ENCODE assay signal across 1 cellular context in the genomic region with DNA sequence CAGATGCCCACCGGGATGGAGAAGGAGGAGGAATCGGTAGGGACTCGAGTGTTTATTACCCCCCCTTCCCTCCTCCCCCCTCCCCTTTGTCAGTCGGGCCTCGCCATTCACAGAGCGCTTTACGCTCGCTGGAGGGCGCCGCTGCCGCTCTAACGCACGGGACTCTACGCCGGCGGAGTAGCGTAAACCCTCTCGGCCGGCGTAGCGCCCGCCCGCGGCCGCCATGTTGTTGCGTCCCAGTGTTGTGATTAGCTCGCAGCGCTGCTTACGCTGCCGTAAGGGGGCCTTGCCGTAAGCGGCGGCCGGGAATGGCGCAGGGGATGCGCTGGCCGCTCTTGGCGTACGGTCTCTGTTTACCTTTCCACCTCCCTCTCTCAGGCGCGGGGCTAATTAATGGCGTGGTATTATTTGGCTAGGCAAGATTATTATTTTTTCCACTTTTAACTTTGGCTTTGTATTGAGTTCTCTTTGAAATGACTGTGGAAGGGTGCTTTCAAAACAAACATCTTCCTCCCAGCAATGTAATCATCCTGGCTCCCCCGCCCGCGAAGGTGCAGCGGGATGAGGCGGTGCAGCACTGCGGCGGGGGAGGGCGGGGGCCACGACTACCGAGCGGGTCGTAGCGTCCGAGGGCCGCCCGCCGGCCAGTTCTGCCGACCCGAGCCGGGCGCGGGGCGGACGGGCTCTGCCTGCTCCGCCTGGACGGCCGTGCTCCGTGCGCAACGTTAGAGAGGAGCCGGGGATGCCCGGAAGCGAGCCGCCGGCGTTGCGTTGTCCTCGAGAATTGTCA.
TF ChIP-seq lines count a peak whose summit lies in the region.

No MANE protein-coding gene starts in this region.

TF ChIP-seq in K562, 482 proteins besides CTCF, POLR2A, EP300 and RAD21 (continued from another document and continues in another):
- TF ChIP-seq, protein P1, sequence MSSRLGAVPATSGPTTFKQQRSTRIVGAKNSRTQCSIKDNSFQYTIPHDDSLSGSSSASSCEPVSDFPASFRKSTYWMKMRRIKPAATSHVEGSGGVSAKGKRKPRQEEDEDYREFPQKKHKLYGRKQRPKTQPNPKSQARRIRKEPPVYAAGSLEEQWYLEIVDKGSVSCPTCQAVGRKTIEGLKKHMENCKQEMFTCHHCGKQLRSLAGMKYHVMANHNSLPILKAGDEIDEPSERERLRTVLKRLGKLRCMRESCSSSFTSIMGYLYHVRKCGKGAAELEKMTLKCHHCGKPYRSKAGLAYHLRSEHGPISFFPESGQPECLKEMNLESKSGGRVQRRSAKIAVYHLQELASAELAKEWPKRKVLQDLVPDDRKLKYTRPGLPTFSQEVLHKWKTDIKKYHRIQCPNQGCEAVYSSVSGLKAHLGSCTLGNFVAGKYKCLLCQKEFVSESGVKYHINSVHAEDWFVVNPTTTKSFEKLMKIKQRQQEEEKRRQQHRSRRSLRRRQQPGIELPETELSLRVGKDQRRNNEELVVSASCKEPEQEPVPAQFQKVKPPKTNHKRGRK (tag; IDR thresholded peaks at IDR 0.05): no peak; the same call in 1 of the 2 replicates
- peak; percentile 13 for TF ChIP-seq NEUROD1 (IDR thresholded peaks at IDR 0.05; ENCODE audit: borderline replicate concordance, low read depth, low read length, partially characterized antibody)
- TF ChIP-seq, protein P2, sequence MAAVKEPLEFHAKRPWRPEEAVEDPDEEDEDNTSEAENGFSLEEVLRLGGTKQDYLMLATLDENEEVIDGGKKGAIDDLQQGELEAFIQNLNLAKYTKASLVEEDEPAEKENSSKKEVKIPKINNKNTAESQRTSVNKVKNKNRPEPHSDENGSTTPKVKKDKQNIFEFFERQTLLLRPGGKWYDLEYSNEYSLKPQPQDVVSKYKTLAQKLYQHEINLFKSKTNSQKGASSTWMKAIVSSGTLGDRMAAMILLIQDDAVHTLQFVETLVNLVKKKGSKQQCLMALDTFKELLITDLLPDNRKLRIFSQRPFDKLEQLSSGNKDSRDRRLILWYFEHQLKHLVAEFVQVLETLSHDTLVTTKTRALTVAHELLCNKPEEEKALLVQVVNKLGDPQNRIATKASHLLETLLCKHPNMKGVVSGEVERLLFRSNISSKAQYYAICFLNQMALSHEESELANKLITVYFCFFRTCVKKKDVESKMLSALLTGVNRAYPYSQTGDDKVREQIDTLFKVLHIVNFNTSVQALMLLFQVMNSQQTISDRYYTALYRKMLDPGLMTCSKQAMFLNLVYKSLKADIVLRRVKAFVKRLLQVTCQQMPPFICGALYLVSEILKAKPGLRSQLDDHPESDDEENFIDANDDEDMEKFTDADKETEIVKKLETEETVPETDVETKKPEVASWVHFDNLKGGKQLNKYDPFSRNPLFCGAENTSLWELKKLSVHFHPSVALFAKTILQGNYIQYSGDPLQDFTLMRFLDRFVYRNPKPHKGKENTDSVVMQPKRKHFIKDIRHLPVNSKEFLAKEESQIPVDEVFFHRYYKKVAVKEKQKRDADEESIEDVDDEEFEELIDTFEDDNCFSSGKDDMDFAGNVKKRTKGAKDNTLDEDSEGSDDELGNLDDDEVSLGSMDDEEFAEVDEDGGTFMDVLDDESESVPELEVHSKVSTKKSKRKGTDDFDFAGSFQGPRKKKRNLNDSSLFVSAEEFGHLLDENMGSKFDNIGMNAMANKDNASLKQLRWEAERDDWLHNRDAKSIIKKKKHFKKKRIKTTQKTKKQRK (IDR thresholded peaks at IDR 0.05; ENCODE audit: borderline replicate concordance, low read depth, low read length): no peak
- 0 out of 2 replicates have a peak, but pooled peaks have one; percentile 71 for TF ChIP-seq TARDBP (IDR thresholded peaks at IDR 0.05)
- peak; percentile 50 for TF ChIP-seq KDM5B (IDR thresholded peaks at IDR 0.05; ENCODE audit: insufficient replicate concordance, low read depth, low read length)
- TF ChIP-seq STAT5A (IDR thresholded peaks at IDR 0.05; ENCODE audit: borderline replicate concordance, low read length): no peak
- TF ChIP-seq RFX5 (IDR thresholded peaks at IDR 0.05; ENCODE audit: low read depth, low read length): no peak
- TF ChIP-seq, protein P3, sequence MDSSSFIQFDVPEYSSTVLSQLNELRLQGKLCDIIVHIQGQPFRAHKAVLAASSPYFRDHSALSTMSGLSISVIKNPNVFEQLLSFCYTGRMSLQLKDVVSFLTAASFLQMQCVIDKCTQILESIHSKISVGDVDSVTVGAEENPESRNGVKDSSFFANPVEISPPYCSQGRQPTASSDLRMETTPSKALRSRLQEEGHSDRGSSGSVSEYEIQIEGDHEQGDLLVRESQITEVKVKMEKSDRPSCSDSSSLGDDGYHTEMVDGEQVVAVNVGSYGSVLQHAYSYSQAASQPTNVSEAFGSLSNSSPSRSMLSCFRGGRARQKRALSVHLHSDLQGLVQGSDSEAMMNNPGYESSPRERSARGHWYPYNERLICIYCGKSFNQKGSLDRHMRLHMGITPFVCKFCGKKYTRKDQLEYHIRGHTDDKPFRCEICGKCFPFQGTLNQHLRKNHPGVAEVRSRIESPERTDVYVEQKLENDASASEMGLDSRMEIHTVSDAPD (CRISPR knock-in tag; IDR thresholded peaks at IDR 0.05): no peak
- TF ChIP-seq ARID1B (IDR thresholded peaks at IDR 0.05): peak; percentile 28; the same call in 1 of the 2 replicates
- TF ChIP-seq RCOR1 (IDR thresholded peaks at IDR 0.05; ENCODE audit: borderline replicate concordance in 1 of 2, low read depth in 2 of 2, low read length in 2 of 2): no peak; a peak in 2 of 4 replicates
- no peak for TF ChIP-seq OTX1 (CRISPR knock-in tag; IDR thresholded peaks at IDR 0.05)
- TF ChIP-seq, protein P4, sequence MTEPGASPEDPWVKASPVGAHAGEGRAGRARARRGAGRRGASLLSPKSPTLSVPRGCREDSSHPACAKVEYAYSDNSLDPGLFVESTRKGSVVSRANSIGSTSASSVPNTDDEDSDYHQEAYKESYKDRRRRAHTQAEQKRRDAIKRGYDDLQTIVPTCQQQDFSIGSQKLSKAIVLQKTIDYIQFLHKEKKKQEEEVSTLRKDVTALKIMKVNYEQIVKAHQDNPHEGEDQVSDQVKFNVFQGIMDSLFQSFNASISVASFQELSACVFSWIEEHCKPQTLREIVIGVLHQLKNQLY (CRISPR knock-in tag; conservative IDR thresholded peaks at IDR 0.05): no peak
- TF ChIP-seq, protein P5, sequence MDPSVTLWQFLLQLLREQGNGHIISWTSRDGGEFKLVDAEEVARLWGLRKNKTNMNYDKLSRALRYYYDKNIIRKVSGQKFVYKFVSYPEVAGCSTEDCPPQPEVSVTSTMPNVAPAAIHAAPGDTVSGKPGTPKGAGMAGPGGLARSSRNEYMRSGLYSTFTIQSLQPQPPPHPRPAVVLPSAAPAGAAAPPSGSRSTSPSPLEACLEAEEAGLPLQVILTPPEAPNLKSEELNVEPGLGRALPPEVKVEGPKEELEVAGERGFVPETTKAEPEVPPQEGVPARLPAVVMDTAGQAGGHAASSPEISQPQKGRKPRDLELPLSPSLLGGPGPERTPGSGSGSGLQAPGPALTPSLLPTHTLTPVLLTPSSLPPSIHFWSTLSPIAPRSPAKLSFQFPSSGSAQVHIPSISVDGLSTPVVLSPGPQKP (CRISPR knock-in tag; IDR thresholded peaks at IDR 0.05): no peak
- TF ChIP-seq SRF (CRISPR knock-in tag; IDR thresholded peaks at IDR 0.05): no peak
- TF ChIP-seq PTTG1 (tag; IDR thresholded peaks at IDR 0.05; ENCODE audit: low read depth): no peak
- TF ChIP-seq RBM39 (optimal IDR thresholded peaks at IDR 0.05; ENCODE audit: low read depth, low read length): no peak
- no peak for TF ChIP-seq GTF2F1 (IDR thresholded peaks at IDR 0.05; ENCODE audit: low read depth, low read length)
- no peak for TF ChIP-seq ZNF589 (CRISPR knock-in tag; IDR thresholded peaks at IDR 0.05; ENCODE audit: low read depth)
- TF ChIP-seq ZNF766 (CRISPR knock-in tag; conservative IDR thresholded peaks at IDR 0.05): no peak; the same call in 1 of the 2 replicates
- no peak for TF ChIP-seq ILK (tag; IDR thresholded peaks at IDR 0.05; ENCODE audit: borderline replicate concordance, low read depth)
- TF ChIP-seq RFX1 (IDR thresholded peaks at IDR 0.05): no peak
- no peak for TF ChIP-seq ZC3H4 (CRISPR knock-in tag; IDR thresholded peaks at IDR 0.05; ENCODE audit: borderline replicate concordance)
- peak; percentile 2; the same call in 1 of the 2 replicates for TF ChIP-seq HOXB6 (CRISPR knock-in tag; IDR thresholded peaks at IDR 0.05; ENCODE audit: borderline replicate concordance)
- no peak for TF ChIP-seq NCOA2 (IDR thresholded peaks at IDR 0.05; ENCODE audit: partially characterized antibody in 2 of 2)
- no peak for TF ChIP-seq CHCHD3 (CRISPR knock-in tag; IDR thresholded peaks at IDR 0.05)
- TF ChIP-seq, protein P6, sequence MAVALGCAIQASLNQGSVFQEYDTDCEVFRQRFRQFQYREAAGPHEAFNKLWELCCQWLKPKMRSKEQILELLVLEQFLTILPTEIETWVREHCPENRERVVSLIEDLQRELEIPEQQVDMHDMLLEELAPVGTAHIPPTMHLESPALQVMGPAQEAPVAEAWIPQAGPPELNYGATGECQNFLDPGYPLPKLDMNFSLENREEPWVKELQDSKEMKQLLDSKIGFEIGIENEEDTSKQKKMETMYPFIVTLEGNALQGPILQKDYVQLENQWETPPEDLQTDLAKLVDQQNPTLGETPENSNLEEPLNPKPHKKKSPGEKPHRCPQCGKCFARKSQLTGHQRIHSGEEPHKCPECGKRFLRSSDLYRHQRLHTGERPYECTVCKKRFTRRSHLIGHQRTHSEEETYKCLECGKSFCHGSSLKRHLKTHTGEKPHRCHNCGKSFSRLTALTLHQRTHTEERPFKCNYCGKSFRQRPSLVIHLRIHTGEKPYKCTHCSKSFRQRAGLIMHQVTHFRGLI (CRISPR knock-in tag; IDR thresholded peaks at IDR 0.05): no peak
- no peak for TF ChIP-seq XRCC4 (IDR thresholded peaks at IDR 0.05; ENCODE audit: extremely low read depth, insufficient read depth, insufficient read length)
- TF ChIP-seq BRCA1 (IDR thresholded peaks at IDR 0.05): no peak
- TF ChIP-seq BRCA1 (CRISPR knock-in tag; IDR thresholded peaks at IDR 0.05): no peak
- TF ChIP-seq GATAD2B (IDR thresholded peaks at IDR 0.05; ENCODE audit: borderline replicate concordance): no peak
- TF ChIP-seq, protein P7, sequence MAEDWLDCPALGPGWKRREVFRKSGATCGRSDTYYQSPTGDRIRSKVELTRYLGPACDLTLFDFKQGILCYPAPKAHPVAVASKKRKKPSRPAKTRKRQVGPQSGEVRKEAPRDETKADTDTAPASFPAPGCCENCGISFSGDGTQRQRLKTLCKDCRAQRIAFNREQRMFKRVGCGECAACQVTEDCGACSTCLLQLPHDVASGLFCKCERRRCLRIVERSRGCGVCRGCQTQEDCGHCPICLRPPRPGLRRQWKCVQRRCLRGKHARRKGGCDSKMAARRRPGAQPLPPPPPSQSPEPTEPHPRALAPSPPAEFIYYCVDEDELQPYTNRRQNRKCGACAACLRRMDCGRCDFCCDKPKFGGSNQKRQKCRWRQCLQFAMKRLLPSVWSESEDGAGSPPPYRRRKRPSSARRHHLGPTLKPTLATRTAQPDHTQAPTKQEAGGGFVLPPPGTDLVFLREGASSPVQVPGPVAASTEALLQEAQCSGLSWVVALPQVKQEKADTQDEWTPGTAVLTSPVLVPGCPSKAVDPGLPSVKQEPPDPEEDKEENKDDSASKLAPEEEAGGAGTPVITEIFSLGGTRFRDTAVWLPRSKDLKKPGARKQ (CRISPR knock-in tag; IDR thresholded peaks at IDR 0.05): no peak
- TF ChIP-seq ARHGAP35 (IDR thresholded peaks at IDR 0.05; ENCODE audit: partially characterized antibody): peak; percentile 97
- TF ChIP-seq, protein P8, sequence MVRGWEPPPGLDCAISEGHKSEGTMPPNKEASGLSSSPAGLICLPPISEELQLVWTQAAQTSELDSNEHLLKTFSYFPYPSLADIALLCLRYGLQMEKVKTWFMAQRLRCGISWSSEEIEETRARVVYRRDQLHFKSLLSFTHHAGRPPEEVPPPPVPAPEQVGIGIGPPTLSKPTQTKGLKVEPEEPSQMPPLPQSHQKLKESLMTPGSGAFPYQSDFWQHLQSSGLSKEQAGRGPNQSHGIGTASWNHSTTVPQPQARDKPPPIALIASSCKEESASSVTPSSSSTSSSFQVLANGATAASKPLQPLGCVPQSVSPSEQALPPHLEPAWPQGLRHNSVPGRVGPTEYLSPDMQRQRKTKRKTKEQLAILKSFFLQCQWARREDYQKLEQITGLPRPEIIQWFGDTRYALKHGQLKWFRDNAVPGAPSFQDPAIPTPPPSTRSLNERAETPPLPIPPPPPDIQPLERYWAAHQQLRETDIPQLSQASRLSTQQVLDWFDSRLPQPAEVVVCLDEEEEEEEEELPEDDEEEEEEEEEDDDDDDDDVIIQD (CRISPR knock-in tag; IDR thresholded peaks at IDR 0.05): no peak
- TF ChIP-seq MAFG (tag; conservative IDR thresholded peaks at IDR 0.05): no peak
- TF ChIP-seq, protein P9, sequence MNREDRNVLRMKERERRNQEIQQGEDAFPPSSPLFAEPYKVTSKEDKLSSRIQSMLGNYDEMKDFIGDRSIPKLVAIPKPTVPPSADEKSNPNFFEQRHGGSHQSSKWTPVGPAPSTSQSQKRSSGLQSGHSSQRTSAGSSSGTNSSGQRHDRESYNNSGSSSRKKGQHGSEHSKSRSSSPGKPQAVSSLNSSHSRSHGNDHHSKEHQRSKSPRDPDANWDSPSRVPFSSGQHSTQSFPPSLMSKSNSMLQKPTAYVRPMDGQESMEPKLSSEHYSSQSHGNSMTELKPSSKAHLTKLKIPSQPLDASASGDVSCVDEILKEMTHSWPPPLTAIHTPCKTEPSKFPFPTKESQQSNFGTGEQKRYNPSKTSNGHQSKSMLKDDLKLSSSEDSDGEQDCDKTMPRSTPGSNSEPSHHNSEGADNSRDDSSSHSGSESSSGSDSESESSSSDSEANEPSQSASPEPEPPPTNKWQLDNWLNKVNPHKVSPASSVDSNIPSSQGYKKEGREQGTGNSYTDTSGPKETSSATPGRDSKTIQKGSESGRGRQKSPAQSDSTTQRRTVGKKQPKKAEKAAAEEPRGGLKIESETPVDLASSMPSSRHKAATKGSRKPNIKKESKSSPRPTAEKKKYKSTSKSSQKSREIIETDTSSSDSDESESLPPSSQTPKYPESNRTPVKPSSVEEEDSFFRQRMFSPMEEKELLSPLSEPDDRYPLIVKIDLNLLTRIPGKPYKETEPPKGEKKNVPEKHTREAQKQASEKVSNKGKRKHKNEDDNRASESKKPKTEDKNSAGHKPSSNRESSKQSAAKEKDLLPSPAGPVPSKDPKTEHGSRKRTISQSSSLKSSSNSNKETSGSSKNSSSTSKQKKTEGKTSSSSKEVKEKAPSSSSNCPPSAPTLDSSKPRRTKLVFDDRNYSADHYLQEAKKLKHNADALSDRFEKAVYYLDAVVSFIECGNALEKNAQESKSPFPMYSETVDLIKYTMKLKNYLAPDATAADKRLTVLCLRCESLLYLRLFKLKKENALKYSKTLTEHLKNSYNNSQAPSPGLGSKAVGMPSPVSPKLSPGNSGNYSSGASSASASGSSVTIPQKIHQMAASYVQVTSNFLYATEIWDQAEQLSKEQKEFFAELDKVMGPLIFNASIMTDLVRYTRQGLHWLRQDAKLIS (CRISPR knock-in tag; IDR thresholded peaks at IDR 0.05): no peak; the same call in 1 of the 2 replicates
- peak; percentile 98 for TF ChIP-seq HNRNPLL (IDR thresholded peaks at IDR 0.05; ENCODE audit: low read depth, low read length, poor library complexity, severe bottlenecking)
- TF ChIP-seq PTRF (tag; IDR thresholded peaks at IDR 0.05): no peak
- no peak; the same call in 1 of the 2 replicates for TF ChIP-seq RUNX1 (IDR thresholded peaks at IDR 0.05; ENCODE audit: low read depth)
- no peak for TF ChIP-seq SNRNP70 (optimal IDR thresholded peaks at IDR 0.05; ENCODE audit: low read depth, low read length)
- no peak for TF ChIP-seq ASH1L (IDR thresholded peaks at IDR 0.05; ENCODE audit: borderline replicate concordance, low read depth, partially characterized antibody)
- TF ChIP-seq ZNF133 (CRISPR knock-in tag; IDR thresholded peaks at IDR 0.05): no peak
